Comparison of ENCODE assay signal across 1 cellular context in the genomic region with DNA sequence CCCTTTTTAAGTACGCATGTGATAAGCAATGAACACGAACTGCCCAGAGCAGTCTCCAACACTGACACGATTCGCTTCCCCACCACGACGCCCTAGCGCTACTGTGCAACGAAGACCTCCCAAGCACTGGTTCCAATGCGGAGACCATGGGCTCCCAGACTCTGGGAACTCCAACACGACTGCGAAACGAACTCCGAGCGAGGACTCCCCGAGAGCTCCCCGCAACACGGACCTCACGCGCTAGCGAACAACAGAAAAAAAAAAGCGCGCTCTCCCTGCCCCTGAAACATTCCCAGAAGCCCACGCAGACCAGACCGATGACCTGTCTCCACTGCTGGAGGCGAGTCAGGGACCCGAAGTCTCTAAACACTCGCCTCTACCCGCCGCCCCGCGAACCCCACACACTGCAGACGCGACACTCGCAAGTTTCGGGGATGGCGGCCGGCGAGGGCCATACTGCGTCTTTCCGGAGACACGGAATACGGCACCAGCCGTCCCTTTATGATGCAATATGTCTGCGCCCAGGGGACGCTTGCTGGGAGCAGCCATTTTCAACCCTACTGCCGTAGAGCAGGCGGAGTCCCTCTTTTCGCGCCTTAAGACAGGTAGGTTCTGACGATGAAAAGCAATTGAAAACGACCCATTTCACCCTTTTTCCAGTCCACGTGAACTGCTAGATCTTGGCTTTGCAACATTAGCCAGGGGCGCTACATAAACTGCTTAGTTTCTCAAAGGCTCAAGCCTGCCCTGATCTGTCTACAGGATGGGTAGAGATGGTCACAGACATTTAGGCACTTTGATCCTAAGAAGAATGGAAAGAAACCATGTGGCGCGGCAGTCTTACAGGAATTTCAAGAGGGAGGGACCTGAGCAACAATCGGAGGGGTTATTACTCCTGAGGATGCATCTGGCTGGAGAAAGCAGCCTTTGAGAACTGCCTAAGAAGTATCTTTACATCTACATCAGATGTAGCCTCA.
TF ChIP-seq lines count a peak whose summit lies in the region.

A gene (minus strand): TSS at position 430 of the 977 bp plus-strand sequence. CDS start 7,569 bp downstream, outside the sequence.

TF ChIP-seq in GM23338, 12 proteins besides CTCF, POLR2A, EP300 and RAD21 (continued from another document):
- TF ChIP-seq, protein P1, sequence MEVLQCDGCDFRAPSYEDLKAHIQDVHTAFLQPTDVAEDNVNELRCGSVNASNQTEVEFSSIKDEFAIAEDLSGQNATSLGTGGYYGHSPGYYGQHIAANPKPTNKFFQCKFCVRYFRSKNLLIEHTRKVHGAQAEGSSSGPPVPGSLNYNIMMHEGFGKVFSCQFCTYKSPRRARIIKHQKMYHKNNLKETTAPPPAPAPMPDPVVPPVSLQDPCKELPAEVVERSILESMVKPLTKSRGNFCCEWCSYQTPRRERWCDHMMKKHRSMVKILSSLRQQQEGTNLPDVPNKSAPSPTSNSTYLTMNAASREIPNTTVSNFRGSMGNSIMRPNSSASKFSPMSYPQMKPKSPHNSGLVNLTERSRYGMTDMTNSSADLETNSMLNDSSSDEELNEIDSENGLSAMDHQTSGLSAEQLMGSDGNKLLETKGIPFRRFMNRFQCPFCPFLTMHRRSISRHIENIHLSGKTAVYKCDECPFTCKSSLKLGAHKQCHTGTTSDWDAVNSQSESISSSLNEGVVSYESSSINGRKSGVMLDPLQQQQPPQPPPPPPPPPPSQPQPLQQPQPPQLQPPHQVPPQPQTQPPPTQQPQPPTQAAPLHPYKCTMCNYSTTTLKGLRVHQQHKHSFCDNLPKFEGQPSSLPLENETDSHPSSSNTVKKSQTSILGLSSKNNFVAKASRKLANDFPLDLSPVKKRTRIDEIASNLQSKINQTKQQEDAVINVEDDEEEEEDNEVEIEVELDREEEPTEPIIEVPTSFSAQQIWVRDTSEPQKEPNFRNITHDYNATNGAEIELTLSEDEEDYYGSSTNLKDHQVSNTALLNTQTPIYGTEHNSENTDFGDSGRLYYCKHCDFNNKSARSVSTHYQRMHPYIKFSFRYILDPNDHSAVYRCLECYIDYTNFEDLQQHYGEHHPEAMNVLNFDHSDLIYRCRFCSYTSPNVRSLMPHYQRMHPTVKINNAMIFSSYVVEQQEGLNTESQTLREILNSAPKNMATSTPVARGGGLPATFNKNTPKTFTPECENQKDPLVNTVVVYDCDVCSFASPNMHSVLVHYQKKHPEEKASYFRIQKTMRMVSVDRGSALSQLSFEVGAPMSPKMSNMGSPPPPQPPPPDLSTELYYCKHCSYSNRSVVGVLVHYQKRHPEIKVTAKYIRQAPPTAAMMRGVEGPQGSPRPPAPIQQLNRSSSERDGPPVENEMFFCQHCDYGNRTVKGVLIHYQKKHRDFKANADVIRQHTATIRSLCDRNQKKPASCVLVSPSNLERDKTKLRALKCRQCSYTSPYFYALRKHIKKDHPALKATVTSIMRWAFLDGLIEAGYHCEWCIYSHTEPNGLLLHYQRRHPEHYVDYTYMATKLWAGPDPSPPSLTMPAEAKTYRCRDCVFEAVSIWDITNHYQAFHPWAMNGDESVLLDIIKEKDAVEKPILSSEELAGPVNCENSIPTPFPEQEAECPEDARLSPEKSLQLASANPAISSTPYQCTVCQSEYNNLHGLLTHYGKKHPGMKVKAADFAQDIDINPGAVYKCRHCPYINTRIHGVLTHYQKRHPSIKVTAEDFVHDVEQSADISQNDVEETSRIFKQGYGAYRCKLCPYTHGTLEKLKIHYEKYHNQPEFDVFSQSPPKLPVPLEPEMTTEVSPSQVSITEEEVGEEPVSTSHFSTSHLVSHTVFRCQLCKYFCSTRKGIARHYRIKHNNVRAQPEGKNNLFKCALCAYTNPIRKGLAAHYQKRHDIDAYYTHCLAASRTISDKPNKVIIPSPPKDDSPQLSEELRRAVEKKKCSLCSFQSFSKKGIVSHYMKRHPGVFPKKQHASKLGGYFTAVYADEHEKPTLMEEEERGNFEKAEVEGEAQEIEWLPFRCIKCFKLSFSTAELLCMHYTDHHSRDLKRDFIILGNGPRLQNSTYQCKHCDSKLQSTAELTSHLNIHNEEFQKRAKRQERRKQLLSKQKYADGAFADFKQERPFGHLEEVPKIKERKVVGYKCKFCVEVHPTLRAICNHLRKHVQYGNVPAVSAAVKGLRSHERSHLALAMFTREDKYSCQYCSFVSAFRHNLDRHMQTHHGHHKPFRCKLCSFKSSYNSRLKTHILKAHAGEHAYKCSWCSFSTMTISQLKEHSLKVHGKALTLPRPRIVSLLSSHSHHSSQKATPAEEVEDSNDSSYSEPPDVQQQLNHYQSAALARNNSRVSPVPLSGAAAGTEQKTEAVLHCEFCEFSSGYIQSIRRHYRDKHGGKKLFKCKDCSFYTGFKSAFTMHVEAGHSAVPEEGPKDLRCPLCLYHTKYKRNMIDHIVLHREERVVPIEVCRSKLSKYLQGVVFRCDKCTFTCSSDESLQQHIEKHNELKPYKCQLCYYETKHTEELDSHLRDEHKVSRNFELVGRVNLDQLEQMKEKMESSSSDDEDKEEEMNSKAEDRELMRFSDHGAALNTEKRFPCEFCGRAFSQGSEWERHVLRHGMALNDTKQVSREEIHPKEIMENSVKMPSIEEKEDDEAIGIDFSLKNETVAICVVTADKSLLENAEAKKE (CRISPR knock-in tag; IDR thresholded peaks at IDR 0.05) = no peak
- TF ChIP-seq JUNB (IDR thresholded peaks at IDR 0.05; ENCODE audit: unreplicated experiment) (no peak), ZNF331 (CRISPR knock-in tag; IDR thresholded peaks at IDR 0.05; ENCODE audit: low read depth) (no peak), ZNF114 (CRISPR knock-in tag; IDR thresholded peaks at IDR 0.05) (no peak), NANOG (IDR thresholded peaks at IDR 0.05; ENCODE audit: borderline replicate concordance) (no peak), EZH2phosphoT487 (IDR thresholded peaks at IDR 0.05; ENCODE audit: unreplicated experiment) (no peak), POLR2AphosphoS5 (IDR thresholded peaks at IDR 0.05; ENCODE audit: low read depth) (peak; percentile 97), STAT1 (IDR thresholded peaks at IDR 0.05; ENCODE audit: unreplicated experiment) (no peak), CREB1 (CRISPR knock-in tag; IDR thresholded peaks at IDR 0.05; ENCODE audit: low read depth) (peak; percentile 96)
- TF ChIP-seq, protein P2, sequence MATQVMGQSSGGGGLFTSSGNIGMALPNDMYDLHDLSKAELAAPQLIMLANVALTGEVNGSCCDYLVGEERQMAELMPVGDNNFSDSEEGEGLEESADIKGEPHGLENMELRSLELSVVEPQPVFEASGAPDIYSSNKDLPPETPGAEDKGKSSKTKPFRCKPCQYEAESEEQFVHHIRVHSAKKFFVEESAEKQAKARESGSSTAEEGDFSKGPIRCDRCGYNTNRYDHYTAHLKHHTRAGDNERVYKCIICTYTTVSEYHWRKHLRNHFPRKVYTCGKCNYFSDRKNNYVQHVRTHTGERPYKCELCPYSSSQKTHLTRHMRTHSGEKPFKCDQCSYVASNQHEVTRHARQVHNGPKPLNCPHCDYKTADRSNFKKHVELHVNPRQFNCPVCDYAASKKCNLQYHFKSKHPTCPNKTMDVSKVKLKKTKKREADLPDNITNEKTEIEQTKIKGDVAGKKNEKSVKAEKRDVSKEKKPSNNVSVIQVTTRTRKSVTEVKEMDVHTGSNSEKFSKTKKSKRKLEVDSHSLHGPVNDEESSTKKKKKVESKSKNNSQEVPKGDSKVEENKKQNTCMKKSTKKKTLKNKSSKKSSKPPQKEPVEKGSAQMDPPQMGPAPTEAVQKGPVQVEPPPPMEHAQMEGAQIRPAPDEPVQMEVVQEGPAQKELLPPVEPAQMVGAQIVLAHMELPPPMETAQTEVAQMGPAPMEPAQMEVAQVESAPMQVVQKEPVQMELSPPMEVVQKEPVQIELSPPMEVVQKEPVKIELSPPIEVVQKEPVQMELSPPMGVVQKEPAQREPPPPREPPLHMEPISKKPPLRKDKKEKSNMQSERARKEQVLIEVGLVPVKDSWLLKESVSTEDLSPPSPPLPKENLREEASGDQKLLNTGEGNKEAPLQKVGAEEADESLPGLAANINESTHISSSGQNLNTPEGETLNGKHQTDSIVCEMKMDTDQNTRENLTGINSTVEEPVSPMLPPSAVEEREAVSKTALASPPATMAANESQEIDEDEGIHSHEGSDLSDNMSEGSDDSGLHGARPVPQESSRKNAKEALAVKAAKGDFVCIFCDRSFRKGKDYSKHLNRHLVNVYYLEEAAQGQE (IDR thresholded peaks at IDR 0.05; ENCODE audit: unreplicated experiment) = no peak
